In genomic region chr7:128645844-128646243, GRCh38 we compare ENCODE assay signal across 4 cellular contexts.
A peak's percentile ranks its signal among the peaks of the same experiment; 100 is the strongest.
TF ChIP-seq lines count a peak whose summit lies in the region.

No MANE protein-coding gene starts in this region.

TF ChIP-seq in A549, 52 proteins besides CTCF, POLR2A, EP300 and RAD21:
- TF ChIP-seq REST (IDR thresholded peaks at IDR 0.05), result peak; percentile 71
TF ChIP-seq in A549: peak in this region for 1; not testable (repeated sequence) for 51.

TF ChIP-seq in HCT116, 20 proteins besides CTCF, POLR2A, EP300 and RAD21:
- TF ChIP-seq REST (IDR thresholded peaks at IDR 0.05; ENCODE audit: low read depth), result peak; percentile 43

TF ChIP-seq in SK-N-SH, 30 proteins besides CTCF, POLR2A, EP300 and RAD21:
- peak; percentile 88 for TF ChIP-seq REST (IDR thresholded peaks at IDR 0.05; ENCODE audit: low read depth, low read length)

TF ChIP-seq in K562, 482 proteins besides CTCF, POLR2A, EP300 and RAD21:
- TF ChIP-seq EHMT2 (IDR thresholded peaks at IDR 0.05) (peak; percentile 74; the same call in 1 of the 2 replicates), MIER1 (IDR thresholded peaks at IDR 0.05; ENCODE audit: low read depth) (peak; percentile 76)
TF ChIP-seq in K562: peak in this region for 2; not testable (repeated sequence) for 480.
